Comparison of ENCODE assay signal across 8 cellular contexts in genomic region chr19:55385236-55385748, GRCh38. TPM values are rescaled to one million over a fixed set of nuclear protein-coding genes. Genes with fewer than 3 reads are reported as not detected.
A peak's percentile ranks its signal among the peaks of the same experiment; 100 is the strongest.
DNase-seq lines count a peak whose midpoint lies in the region; ATAC-seq, FAIRE-seq and TF ChIP-seq lines count a peak whose summit lies in the region.

No MANE protein-coding gene starts in this region.

- CTCF ChIA-PET in AG04450 (lab: Charles Lee) = interaction anchor here (3.2 kb wide), 1 partner anchor 93 kb away, joined by 15 read pairs; no protein-coding TSS in a partner anchor

- H3K9me3 ChIP-seq in AG04450 (ENCODE audit: control insufficient read depth, insufficient read depth, low read length) = peaks cover 4% of the 10 kb centered on the region; the same call in 1 of the 2 replicates
- H3K9me3 ChIP-seq in kidney (ENCODE audit: control insufficient read depth in 1 of 2, low read length in 2 of 2) = no peaks in the 10 kb centered on the region

- ATAC-seq in GM19035 (IDR thresholded peaks at IDR 0.05; ENCODE audit: unreplicated experiment) = peak; percentile 57
- ATAC-seq in HG03354 (IDR thresholded peaks at IDR 0.05; ENCODE audit: poor library complexity, severe bottlenecking, unreplicated experiment) = peak; percentile 71

- H3K27ac ChIP-seq in AG04450 (ENCODE audit: low read depth, low read length) (peak overlapping the region; percentile 93), kidney (ENCODE audit: low read depth in 2 of 2, low read length in 2 of 2) (peak overlapping the region; percentile 95 to 96)

- peaks cover 9 to 22% of the 10 kb centered on the region in 2 donors for H3K36me3 ChIP-seq in kidney (ENCODE audit: control insufficient read depth in 1 of 2, insufficient read depth in 2 of 2, low read length in 2 of 2)

- H3K9ac ChIP-seq in kidney (ENCODE audit: low read length in 2 of 2) = peak overlapping the region; percentile 35 to 95

- peaks cover 25 to 46% of the 10 kb centered on the region in 2 donors for H3K4me1 ChIP-seq in kidney (ENCODE audit: control insufficient read depth in 1 of 2, insufficient read depth in 1 of 2, low read depth in 1 of 2, low read length in 2 of 2)

- intact Hi-C loops in kidney (cut with DNase I) = no loop called here

- no peaks in the 10 kb centered on the region for H3K27me3 ChIP-seq in AG04450 (ENCODE audit: control insufficient read depth, insufficient read depth, low read length)

- DNase-seq in AG04450 (ENCODE audit: low read depth, low spot score) (peak; percentile 87), NCI-H446 (lab: John Stamatoyannopoulos, UW) (peak; percentile 99), cerebellar nuclear complex (lab: John Stamatoyannopoulos, UW) (peak; percentile 43 to 92), kidney (peak; percentile 98)
- DNase-seq in activated CD4-positive, CD25-positive, alpha-beta regulatory T cell treated with anti-CD3 and anti-CD28 coated beads, Interleukin-2, amount 50 U/mL, for 72 hours = peak; percentile 96
- peak; percentile 92 to 96 (median 93) for DNase-seq in stimulated activated CD4-positive, alpha-beta T cell treated with anti-CD3 and anti-CD28 coated beads, Interleukin-12 subunit alpha, Interleukin-12 subunit beta, amount 100 ng/mL, for 48 hours (ENCODE audit: low read depth in 2 of 3, low spot score in 1 of 3)

- TF ChIP-seq CTCF in AG04450 (IDR thresholded peaks at IDR 0.05; ENCODE audit: low read depth, low read length) (no peak), kidney (IDR thresholded peaks at IDR 0.05; ENCODE audit: borderline replicate concordance, extremely low read depth, insufficient read depth) (no peak)

- no peak for FAIRE-seq in kidney (lab: Jason Lieb, UNC)

- POLR2A ChIA-PET in AG04450 (lab: Yijun Ruan, JAX) = interaction anchor here (0.7 to 2.9 kb wide), 3 partner anchors 13 to 22 kb away, joined by 3 to 24 read pairs (median 4); partner anchors contain the start of gene IL11

- peak overlapping the region; percentile 99 for H3K4me3 ChIP-seq in AG04450 (ENCODE audit: low read depth, low read length)
- H3K4me3 ChIP-seq in kidney (ENCODE audit: low read length in 2 of 2) = peak overlapping the region; percentile 71 to 99

RNA-seq across cellular contexts. Expression of gene RPL28, which starts 0.4 kb away (rescaled TPM):
- polyA plus RNA-seq in AG04450 (2011; rRNA removed) (325 and 535 TPM in 2 replicates), kidney (ENCODE audit: insufficient read depth, low read depth, low replicate concordance) (1,453 TPM)
- 998 and 1,283 TPM in 2 replicates for polyA minus RNA-seq in AG04450 (2011; rRNA and poly(A)+ RNA removed)
- 1,259 TPM for total RNA-seq in kidney

RNA-seq across cellular contexts. Expression of gene TMEM238, which starts 1.2 kb away (rescaled TPM):
- not detected in 2 replicates for polyA plus RNA-seq in AG04450 (2011; rRNA removed)
- not detected in 2 replicates for polyA minus RNA-seq in AG04450 (2011; rRNA and poly(A)+ RNA removed)
- 24.3 TPM for total RNA-seq in kidney
- polyA plus RNA-seq in kidney (ENCODE audit: insufficient read depth, low read depth, low replicate concordance) = 8.1 TPM

RNA-seq across cellular contexts. Expression of gene TMEM190, which starts 8.7 kb away (rescaled TPM):
- polyA plus RNA-seq in AG04450 (2011; rRNA removed) (0.32 and 0.50 TPM in 2 replicates), kidney (ENCODE audit: insufficient read depth, low read depth, low replicate concordance) (not detected)
- polyA minus RNA-seq in AG04450 (2011; rRNA and poly(A)+ RNA removed) = not detected in 2 replicates
- total RNA-seq in kidney = not detected

RNA-seq across cellular contexts. Expression of gene IL11, which starts 15.0 kb away (rescaled TPM):
- polyA plus RNA-seq in AG04450 (2011; rRNA removed) (14.8 and 19.9 TPM in 2 replicates), kidney (ENCODE audit: insufficient read depth, low read depth, low replicate concordance) (0.37 TPM)
- polyA minus RNA-seq in AG04450 (2011; rRNA and poly(A)+ RNA removed) = 9.2 and 10.4 TPM in 2 replicates
- total RNA-seq in kidney = 0.47 TPM

RNA-seq across cellular contexts. Expression of gene GARIN5B, which starts 22.2 kb away (rescaled TPM):
- not detected in 2 replicates for polyA plus RNA-seq in AG04450 (2011; rRNA removed)
- not detected in 2 replicates for polyA minus RNA-seq in AG04450 (2011; rRNA and poly(A)+ RNA removed)
- not detected for total RNA-seq in kidney
- polyA plus RNA-seq in kidney (ENCODE audit: insufficient read depth, low read depth, low replicate concordance) = not detected

Comparison
In these comparisons a context has a peak if more than half of its experiments do, and no peak if none do; other contexts are left out.
1. Peak in every context shown above with its lines: DNase-seq, ATAC-seq, H3K4me3 ChIP-seq and H3K27ac ChIP-seq.